19 cellular contexts compared by ENCODE assay signal in genomic region chr17:68294196-68294555, GRCh38. TPM values are rescaled to one million over a fixed set of nuclear protein-coding genes. Genes with fewer than 3 reads are reported as not detected.
DNase-seq lines count a peak whose midpoint lies in the region; ATAC-seq, FAIRE-seq and TF ChIP-seq lines count a peak whose summit lies in the region.
"Had no signal": no experiment of that assay in that cellular context is flagged by ENCODE, and none has a peak within 500 bp of the region (broad histone marks: within the 10 kb centered on the region; RNA-seq: fewer than 3 reads in every experiment).

No MANE protein-coding gene starts in this region.

- ATAC-seq in A549, result no peak
- ATAC-seq in HG03342 (IDR thresholded peaks at IDR 0.05; ENCODE audit: unreplicated experiment), result no peak
- ATAC-seq: sciatic nerve had no signal

- DNase-seq in A549 (ENCODE audit: low read depth in 1 of 2, low spot score in 1 of 2) (no peak), ELF-1 (ENCODE audit: low read depth, low spot score) (peak; percentile 79), SK-MEL-5 (ENCODE audit: low read depth, low spot score) (peak; percentile 89), left kidney (ENCODE audit: low read depth, low spot score) (peak; percentile 45), MG63 (no peak), NCI-H510A (lab: John Stamatoyannopoulos, UW) (no peak)
- DNase-seq in stimulated activated naive CD4-positive, alpha-beta T cell (lab: John Stamatoyannopoulos, UW), result no peak
- DNase-seq: activated CD4-positive, alpha-beta memory T cell treated with anti-CD3 and anti-CD28 coated beads for 36 hours; activated T-cell treated with anti-CD3 and anti-CD28 coated beads for 4 hours; amygdala; DMS79 treated with DMSO at 0.1 percent for 48 hours; HCEC 1CT; NCI-H1436 treated with DMSO at 0.1 percent for 48 hours; stimulated activated CD4-positive, alpha-beta T cell treated with anti-CD3 and anti-CD28 coated beads, Interleukin-15, amount 100 ng/mL, for 24 hours had no signal

- H3K4me1 ChIP-seq in A549, result peaks cover 9% of the 10 kb centered on the region; the same call in 2 of the 3 replicates

- POLR2A ChIA-PET in A549 (lab: Yijun Ruan, JAX), result no interaction called here

- no peak for TF ChIP-seq POLR2A in A549 (IDR thresholded peaks at IDR 0.05; ENCODE audit: low read length)

- no peak for TF ChIP-seq RAD21 in A549 (conservative IDR thresholded peaks at IDR 0.05 in 1 of 2, IDR thresholded peaks at IDR 0.05 in 1 of 2)

- WGBS in A549 (ENCODE audit: missing lambda C conversion rate), result 73% methylated on average over 3 of the region's 3 CpGs

- CTCF ChIA-PET in A549 (lab: Yijun Ruan, JAX), result interaction anchor here (1.3 kb wide), 2 partner anchors 30 to 142 kb away, joined by 3 read pairs; no protein-coding TSS in a partner anchor

- H3K9me3 ChIP-seq in A549 (no peaks in the 10 kb centered on the region), MG63 (no peaks in the 10 kb centered on the region)
- H3K9me3 ChIP-seq: suprapubic skin had no signal

- TF ChIP-seq CTCF in A549 (IDR thresholded peaks at IDR 0.05), result no peak

- H3K4me2 ChIP-seq in A549, result no peak overlapping the region

- H3K4me3 ChIP-seq in A549 (no peak overlapping the region), MG63 (no peak overlapping the region)
- H3K4me3 ChIP-seq: suprapubic skin had no signal

- no peaks in the 10 kb centered on the region for H3K36me3 ChIP-seq in MG63
- H3K36me3 ChIP-seq: suprapubic skin had no signal

- in situ Hi-C loops in SK-MEL-5 (cut with HindIII; ENCODE audit: low pct_unique_long_range_greater_than_20kb, low sequenced_read_pairs), result no loop called here

- TF ChIP-seq EP300 in A549 (IDR thresholded peaks at IDR 0.05), result no peak

- no peak overlapping the region for H3K27ac ChIP-seq in A549
- H3K27ac ChIP-seq: epithelial cell of prostate, suprapubic skin had no signal

- no peaks in the 10 kb centered on the region for H3K27me3 ChIP-seq in MG63
- H3K27me3 ChIP-seq: suprapubic skin had no signal

- no peak for FAIRE-seq in A549 (lab: Jason Lieb, UNC)
- FAIRE-seq: keratinocyte had no signal

TF ChIP-seq in A549, 52 proteins besides CTCF, POLR2A, EP300 and RAD21:
- no peak for TF ChIP-seq CEBPB (IDR thresholded peaks at IDR 0.05)
- peak; percentile 55; the same call in 1 of the 2 replicates for TF ChIP-seq RFX5 (IDR thresholded peaks at IDR 0.05)
TF ChIP-seq in A549: peak in this region for 1.

RNA-seq across cellular contexts. Expression of gene ARSG, which starts 2.9 kb away (rescaled TPM):
- polyA plus RNA-seq in A549 (2011; rRNA removed) (1.6 and 1.7 TPM in 2 replicates), A549 (2017; fragmentation: RNase III; extraction: RNeasy Plus Mini Kit Qiagen cat#74134 plus additional on column Dnase treatment) (0.32 to 0.60 TPM (median 0.57 TPM) in 3 replicates)
- polyA plus RNA-seq in A549 (2012; cell fraction: cytosol; rRNA removed), result 0.95 and 1.0 TPM in 2 replicates
- 0.47 and 1.3 TPM in 2 replicates for polyA plus RNA-seq in A549 (2012; cell fraction: nucleus; rRNA removed)
- polyA minus RNA-seq in A549 (2011; rRNA and poly(A)+ RNA removed), result 1.3 and 1.8 TPM in 2 replicates
- total RNA-seq in SK-MEL-5 (2014; rRNA removed; shearing (Covaris generic)), result 31.7 and 32.9 TPM in 2 replicates
- 26.5 and 42.3 TPM in 2 replicates for polyA plus RNA-seq in SK-MEL-5 (2015; cell fraction: cytosol; rRNA removed)
- polyA plus RNA-seq in SK-MEL-5 (2015; cell fraction: nucleus; rRNA removed), result 48.1 and 65.6 TPM in 2 replicates
- 2.3 and 3.0 TPM in 2 replicates for total RNA-seq in MG63 (2014; rRNA removed; shearing (Covaris generic); ENCODE audit: low replicate concordance)

RNA-seq across cellular contexts. Expression of gene SLC16A6, which starts 3.2 kb away (rescaled TPM):
- 0.28 and 0.52 TPM in 2 replicates for polyA plus RNA-seq in A549 (2011; rRNA removed)
- polyA plus RNA-seq in A549 (2012; cell fraction: cytosol; rRNA removed), result 0.17 and 0.19 TPM in 2 replicates
- 0.10 and 0.15 TPM in 2 replicates for polyA plus RNA-seq in A549 (2012; cell fraction: nucleus; rRNA removed)
- polyA plus RNA-seq in A549 (2017; fragmentation: RNase III; extraction: RNeasy Plus Mini Kit Qiagen cat#74134 plus additional on column Dnase treatment), result 0.08 to 0.33 TPM (median 0.17 TPM) in 3 replicates
- polyA minus RNA-seq in A549 (2011; rRNA and poly(A)+ RNA removed), result 0.39 and 0.50 TPM in 2 replicates
- total RNA-seq in SK-MEL-5 (2014; rRNA removed; shearing (Covaris generic)), result 707 and 748 TPM in 2 replicates
- polyA plus RNA-seq in SK-MEL-5 (2015; cell fraction: cytosol; rRNA removed), result 399 and 508 TPM in 2 replicates
- polyA plus RNA-seq in SK-MEL-5 (2015; cell fraction: nucleus; rRNA removed), result 214 and 238 TPM in 2 replicates
- total RNA-seq in MG63 (2014; rRNA removed; shearing (Covaris generic); ENCODE audit: low replicate concordance), result 0.79 and 1.9 TPM in 2 replicates

RNA-seq across cellular contexts. Expression of gene AMZ2, which starts 46.3 kb away (rescaled TPM):
- polyA plus RNA-seq in A549 (2011; rRNA removed) (186 and 201 TPM in 2 replicates), A549 (2017; fragmentation: RNase III; extraction: RNeasy Plus Mini Kit Qiagen cat#74134 plus additional on column Dnase treatment) (105 to 111 TPM (median 109 TPM) in 3 replicates)
- 80.2 and 84.0 TPM in 2 replicates for polyA plus RNA-seq in A549 (2012; cell fraction: cytosol; rRNA removed)
- 34.3 and 46.9 TPM in 2 replicates for polyA plus RNA-seq in A549 (2012; cell fraction: nucleus; rRNA removed)
- 42.1 and 44.1 TPM in 2 replicates for polyA minus RNA-seq in A549 (2011; rRNA and poly(A)+ RNA removed)
- 221 and 235 TPM in 2 replicates for total RNA-seq in SK-MEL-5 (2014; rRNA removed; shearing (Covaris generic))
- 141 and 180 TPM in 2 replicates for polyA plus RNA-seq in SK-MEL-5 (2015; cell fraction: cytosol; rRNA removed)
- polyA plus RNA-seq in SK-MEL-5 (2015; cell fraction: nucleus; rRNA removed), result 192 and 260 TPM in 2 replicates
- total RNA-seq in MG63 (2014; rRNA removed; shearing (Covaris generic); ENCODE audit: low replicate concordance), result 174 and 187 TPM in 2 replicates

Comparison
In these comparisons a context has a peak if more than half of its experiments do, and no peak if none do; other contexts are left out.
1. DNase-seq: peak in ELF-1 (single experiment), SK-MEL-5 (single experiment) and left kidney (single experiment); none in A549 (0 of 2), stimulated activated naive CD4-positive, alpha-beta T cell (0 of 6), MG63 (single experiment) and NCI-H510A (single experiment).
2. RNA of gene SLC16A6, which starts 3.2 kb away (total RNA-seq): 707 to 748 TPM in SK-MEL-5; 0.79 to 1.9 TPM in MG63; every median in the first group is over 100 times any median in the second.